ENCODE assay signal across 7 cellular contexts in the genomic region with DNA sequence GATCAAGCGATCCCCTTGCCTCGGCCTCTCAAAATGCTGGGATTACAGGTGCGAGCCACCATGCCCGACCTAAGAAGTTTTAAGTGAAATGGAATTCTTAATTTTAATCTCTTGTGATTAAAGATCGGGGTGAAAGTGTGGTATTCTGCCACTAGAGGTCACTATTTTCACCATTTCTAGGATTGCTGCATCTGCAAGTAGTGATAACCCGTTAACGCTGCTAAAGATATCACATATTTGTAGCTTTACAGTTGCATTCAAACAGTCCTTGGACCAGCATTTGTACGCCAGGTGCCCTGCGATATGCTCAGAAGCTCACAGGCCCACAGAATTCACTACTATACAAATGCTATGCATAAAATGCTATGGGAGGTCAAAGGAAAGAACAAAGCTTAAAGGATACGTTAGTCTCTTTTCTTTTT. TPM values are rescaled to one million over a fixed set of nuclear protein-coding genes. Genes with fewer than 3 reads are reported as not detected.
DNase-seq lines count a peak whose midpoint lies in the region; ATAC-seq and TF ChIP-seq lines count a peak whose summit lies in the region.

No MANE protein-coding gene starts in this region.

- no peak overlapping the region for H3K9ac ChIP-seq in DND-41 (ENCODE audit: low read depth, low read length)

- DNase-seq in DND-41 = peak; percentile 13
- DNase-seq in HUDEP-2 (lab: John Stamatoyannopoulos, UW; ENCODE audit: unreplicated experiment in 76 of 76) = peak in 51 of 76 experiments; percentile 2 to 70 (median 37)
- DNase-seq in OCI-LY7 (ENCODE audit: low spot score) = peak; percentile 82
- peak; percentile 65 for DNase-seq in cerebellum (ENCODE audit: low spot score)
- peak; percentile 14 for DNase-seq in lower lobe of right lung
- DNase-seq in NCI-H1048 (lab: John Stamatoyannopoulos, UW) = no peak

- H3K79me2 ChIP-seq in DND-41 (ENCODE audit: insufficient read depth, low read length) (no peaks in the 10 kb centered on the region), OCI-LY7 (ENCODE audit: insufficient read depth, low read depth, low read length) (no peaks in the 10 kb centered on the region)

- no peak overlapping the region for H3K4me3 ChIP-seq in DND-41 (ENCODE audit: low read depth in 1 of 2, low read length in 2 of 2)
- no peak overlapping the region for H3K4me3 ChIP-seq in OCI-LY7 (ENCODE audit: low read depth, low read length, poor library complexity, severe bottlenecking)
- no peak overlapping the region for H3K4me3 ChIP-seq in lower lobe of right lung

- H3K9me3 ChIP-seq in DND-41 (ENCODE audit: insufficient read depth, low read length, severe bottlenecking) (no peaks in the 10 kb centered on the region), OCI-LY7 (ENCODE audit: low read length) (no peaks in the 10 kb centered on the region), lower lobe of right lung (no peaks in the 10 kb centered on the region)

- H3K4me1 ChIP-seq in DND-41 (ENCODE audit: insufficient read depth, low read length) = no peaks in the 10 kb centered on the region
- peaks cover 3% of the 10 kb centered on the region for H3K4me1 ChIP-seq in OCI-LY7 (ENCODE audit: insufficient read depth, low read length, poor library complexity, severe bottlenecking)
- H3K4me1 ChIP-seq in lower lobe of right lung = no peaks in the 10 kb centered on the region

- no peak overlapping the region for H2AFZ ChIP-seq in DND-41 (ENCODE audit: low read depth, low read length)
- peak overlapping the region; percentile 42; the same call in 1 of the 2 replicates for H2AFZ ChIP-seq in OCI-LY7 (ENCODE audit: low read length)

- ATAC-seq in DND-41 (ENCODE audit: insufficient read depth, low read depth) (peak; percentile 78), lower lobe of right lung (peak; percentile 63 to 78), HG03175 (IDR thresholded peaks at IDR 0.05; ENCODE audit: unreplicated experiment) (no peak)

- no peaks in the 10 kb centered on the region for H3K9me2 ChIP-seq in OCI-LY7 (ENCODE audit: insufficient read depth, low read length)

- no peaks in the 10 kb centered on the region for H3K36me3 ChIP-seq in DND-41 (ENCODE audit: insufficient read depth, low read length)
- H3K36me3 ChIP-seq in OCI-LY7 (ENCODE audit: insufficient read depth, low read length) = no peaks in the 10 kb centered on the region
- H3K36me3 ChIP-seq in lower lobe of right lung = no peaks in the 10 kb centered on the region

- H3K27me3 ChIP-seq in DND-41 (ENCODE audit: insufficient read depth, low read length, poor library complexity) (no peaks in the 10 kb centered on the region), lower lobe of right lung (ENCODE audit: low read depth) (no peaks in the 10 kb centered on the region)

- BruUV-seq in OCI-LY7 (replicated peaks; lab: Mats Ljungman, UMichigan) = no TSS peak

- H4K20me1 ChIP-seq in DND-41 (ENCODE audit: insufficient read depth, low read length) (no peaks in the 10 kb centered on the region), OCI-LY7 (ENCODE audit: insufficient read depth, low read length) (no peaks in the 10 kb centered on the region)

- intact Hi-C loops in OCI-LY7 (cut with micrococcal nuclease; ENCODE audit: unreplicated experiment) = loop anchor here (1.0 to 5.0 kb wide), 3 partner anchors 44 to 159 kb away; a partner anchor contains a TSS
- intact Hi-C loops in lower lobe of right lung (cut with DNase I) = no loop called here

- H3K4me2 ChIP-seq in DND-41 (ENCODE audit: insufficient read depth, low read length) (no peak overlapping the region), OCI-LY7 (ENCODE audit: low read length) (peak overlapping the region; percentile 27; the same call in 1 of the 2 replicates)

- H3K27ac ChIP-seq in DND-41 (ENCODE audit: low read length) (no peak overlapping the region), OCI-LY7 (ENCODE audit: low read depth, low read length, poor library complexity, severe bottlenecking) (no peak overlapping the region), lower lobe of right lung (no peak overlapping the region)

- CTCF ChIA-PET in OCI-LY7 (lab: Charles Lee; ENCODE audit: unreplicated experiment) = interaction anchor here (0.6 to 1.6 kb wide), 7 partner anchors 33 to 439 kb away, joined by 3 to 8 read pairs (median 3); no protein-coding TSS in a partner anchor

- TF ChIP-seq CTCF in DND-41 (IDR thresholded peaks at IDR 0.05; ENCODE audit: borderline replicate concordance, extremely low read depth, low read length, poor library complexity, severe bottlenecking) (peak; percentile 80), OCI-LY7 (conservative IDR thresholded peaks at IDR 0.05; ENCODE audit: low read length) (peak; percentile 93), lower lobe of right lung (IDR thresholded peaks at IDR 0.05) (peak; percentile 77)

- POLR2A ChIA-PET in OCI-LY7 (lab: Charles Lee) = interaction anchor here (0.7 to 1.2 kb wide), 3 partner anchors 9 to 28 kb away, joined by 3 to 4 read pairs (median 4); no protein-coding TSS in a partner anchor

RNA-seq across cellular contexts. Expression of a gene that starts 19.3 kb away (rescaled TPM):
- 1.6 and 1.8 TPM in 2 replicates for total RNA-seq in OCI-LY7 (2014; rRNA removed; shearing (Covaris generic))
- total RNA-seq in OCI-LY7 (2022) (1.2 and 1.5 TPM in 2 replicates), cerebellum (3.8 TPM), lower lobe of right lung (0.44 TPM)

RNA-seq across cellular contexts. Expression of a gene that starts 41.1 kb away (rescaled TPM):
- total RNA-seq in OCI-LY7 (2014; rRNA removed; shearing (Covaris generic)) = 42.4 and 51.4 TPM in 2 replicates
- total RNA-seq in OCI-LY7 (2022) (77.4 and 81.8 TPM in 2 replicates), cerebellum (34.4 TPM), lower lobe of right lung (30.9 TPM)

RNA-seq across cellular contexts. Expression of a gene that starts 41.6 kb away (rescaled TPM):
- 59.6 and 66.4 TPM in 2 replicates for total RNA-seq in OCI-LY7 (2014; rRNA removed; shearing (Covaris generic))
- total RNA-seq in OCI-LY7 (2022) (56.5 and 70.2 TPM in 2 replicates), cerebellum (60.3 TPM), lower lobe of right lung (28.2 TPM)
